8 cellular contexts compared by ENCODE assay signal in the genomic region with DNA sequence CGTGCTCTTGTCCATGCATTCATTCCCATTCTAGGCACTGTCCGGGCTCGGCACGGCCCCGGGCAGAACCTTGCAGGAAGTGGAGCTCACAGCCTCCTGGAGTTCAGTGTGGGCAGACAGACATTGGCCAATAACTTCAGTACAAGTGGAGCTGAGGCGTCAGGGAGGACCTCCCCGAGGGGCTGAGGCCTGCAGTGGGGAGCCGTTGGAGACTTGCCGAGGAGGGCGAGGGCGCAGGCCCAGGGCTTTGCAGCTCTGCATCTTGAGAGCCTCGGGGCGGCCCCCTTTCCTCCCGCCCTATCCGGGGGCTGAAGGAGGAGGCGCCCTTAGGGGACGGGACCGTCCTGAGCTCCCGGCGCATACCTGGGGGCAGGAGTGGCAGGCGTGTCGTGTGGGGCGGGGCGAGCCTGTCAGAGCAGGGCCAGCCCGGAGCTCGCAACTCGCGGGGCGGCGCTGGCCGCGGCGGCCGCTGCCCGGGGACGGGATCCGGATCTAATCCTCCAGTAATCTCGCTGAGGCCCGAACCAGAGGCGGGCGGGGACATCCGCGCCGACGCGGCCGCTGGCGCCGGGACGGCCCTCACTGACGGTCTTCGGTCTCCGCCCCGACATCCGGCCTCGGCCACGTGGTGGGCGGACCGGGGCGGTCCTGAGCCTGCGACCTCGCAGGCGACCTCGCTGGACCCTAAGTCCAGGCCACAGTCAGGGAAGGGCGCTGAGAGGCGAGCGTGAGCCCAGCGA. TPM values are rescaled to one million over a fixed set of nuclear protein-coding genes. Genes with fewer than 3 reads are reported as not detected.
DNase-seq lines count a peak whose midpoint lies in the region; ATAC-seq and TF ChIP-seq lines count a peak whose summit lies in the region.

Gene ACY1 (plus strand): TSS at position 698 of the 740 bp plus-strand sequence. CDS start 530 bp downstream, outside the sequence.

- ATAC-seq in HG02759 (IDR thresholded peaks at IDR 0.05; ENCODE audit: unreplicated experiment) (peak; percentile 86), left lung (peak; percentile 94)

- peak within 1 kb of the TSS; percentile 92 to 96 for H3K27ac ChIP-seq in left lung

- TF ChIP-seq CTCF in left lung (IDR thresholded peaks at IDR 0.05): no peak

- peak within 1 kb of the TSS; percentile 96 for H3K4me3 Mint-ChIP-seq in activated CD4-positive, alpha-beta T cell treated with anti-CD3 and anti-CD28 coated beads, Interleukin-2, amount 10 ng/mL, durations not matched to agents 24 days and 14 days

- H3K27me3 ChIP-seq in left lung: no peaks in the 10 kb centered on the region

- H3K36me3 ChIP-seq in left lung: no peaks in the 10 kb centered on the region

- H3K27ac Mint-ChIP-seq in activated CD4-positive, alpha-beta T cell treated with anti-CD3 and anti-CD28 coated beads, Interleukin-2, amount 10 ng/mL, durations not matched to agents 24 days and 14 days: peak within 1 kb of the TSS; percentile 96

- peaks cover 20% of the 10 kb centered on the region for H3K4me1 Mint-ChIP-seq in activated CD4-positive, alpha-beta T cell treated with anti-CD3 and anti-CD28 coated beads, Interleukin-2, amount 10 ng/mL, durations not matched to agents 24 days and 14 days

- no peaks in the 10 kb centered on the region for H3K9me3 Mint-ChIP-seq in activated CD4-positive, alpha-beta T cell treated with anti-CD3 and anti-CD28 coated beads, Interleukin-2, amount 10 ng/mL, durations not matched to agents 24 days and 14 days

- peak within 1 kb of the TSS; percentile 48 to 65 for H3K4me3 ChIP-seq in left lung

- DNase-seq in NCI-H345 (lab: John Stamatoyannopoulos, UW) (peak; percentile 30), NCI-H345 treated with DMSO at 0.1 percent for 48 hours (lab: John Stamatoyannopoulos, UW; ENCODE audit: unreplicated experiment) (no peak), NCI-H2227 (lab: John Stamatoyannopoulos, UW; ENCODE audit: unreplicated experiment) (peak; percentile 68), dedifferentiated amniotic fluid mesenchymal stem cell (ENCODE audit: extremely low spot score) (peak; percentile 67), left lung (peak; percentile 90 to 96)
- DNase-seq in activated CD4-positive, alpha-beta T cell treated with anti-CD3 and anti-CD28 coated beads, Interleukin-2, amount 10 ng/mL, durations not matched to agents 24 days and 14 days: peak; percentile 95
- DNase-seq in stimulated activated CD4-positive, alpha-beta T cell treated with anti-CD3 and anti-CD28 coated beads, Interleukin-2, amount 100 ng/mL, for 48 hours: peak; percentile 65 to 69

- H3K27me3 Mint-ChIP-seq in activated CD4-positive, alpha-beta T cell treated with anti-CD3 and anti-CD28 coated beads, Interleukin-2, amount 10 ng/mL, durations not matched to agents 24 days and 14 days: no peaks in the 10 kb centered on the region

- no peaks in the 10 kb centered on the region for H3K9me3 ChIP-seq in left lung

- peaks cover 7% of the 10 kb centered on the region for H3K36me3 Mint-ChIP-seq in activated CD4-positive, alpha-beta T cell treated with anti-CD3 and anti-CD28 coated beads, Interleukin-2, amount 10 ng/mL, durations not matched to agents 24 days and 14 days (ENCODE audit: low read depth)

- intact Hi-C loops in activated CD4-positive, alpha-beta T cell treated with anti-CD3 and anti-CD28 coated beads, Interleukin-2, amount 10 ng/mL, durations not matched to agents 24 days and 14 days (cut with micrococcal nuclease): loop anchor here (1.0 to 10.0 kb wide), 4 partner anchors 8 to 292 kb away; partner anchors contain the start of genes ABHD14A, PARP3, RPL29 and WDR82
- intact Hi-C loops in left lung (cut with DNase I): no loop called here

- H3K4me1 ChIP-seq in left lung: peaks cover 16 to 28% of the 10 kb centered on the region in 2 donors

RNA-seq across cellular contexts. Expression of gene ACY1, which starts in this region (rescaled TPM):
- 57.9 and 58.7 TPM in 2 replicates for total RNA-seq in activated CD4-positive, alpha-beta T cell treated with anti-CD3 and anti-CD28 coated beads, Interleukin-2, amount 10 ng/mL, durations not matched to agents 24 days and 14 days
- 10 to 100 TPM; 37.0 to 41.2 TPM for total RNA-seq in left lung
